In the genomic region with DNA sequence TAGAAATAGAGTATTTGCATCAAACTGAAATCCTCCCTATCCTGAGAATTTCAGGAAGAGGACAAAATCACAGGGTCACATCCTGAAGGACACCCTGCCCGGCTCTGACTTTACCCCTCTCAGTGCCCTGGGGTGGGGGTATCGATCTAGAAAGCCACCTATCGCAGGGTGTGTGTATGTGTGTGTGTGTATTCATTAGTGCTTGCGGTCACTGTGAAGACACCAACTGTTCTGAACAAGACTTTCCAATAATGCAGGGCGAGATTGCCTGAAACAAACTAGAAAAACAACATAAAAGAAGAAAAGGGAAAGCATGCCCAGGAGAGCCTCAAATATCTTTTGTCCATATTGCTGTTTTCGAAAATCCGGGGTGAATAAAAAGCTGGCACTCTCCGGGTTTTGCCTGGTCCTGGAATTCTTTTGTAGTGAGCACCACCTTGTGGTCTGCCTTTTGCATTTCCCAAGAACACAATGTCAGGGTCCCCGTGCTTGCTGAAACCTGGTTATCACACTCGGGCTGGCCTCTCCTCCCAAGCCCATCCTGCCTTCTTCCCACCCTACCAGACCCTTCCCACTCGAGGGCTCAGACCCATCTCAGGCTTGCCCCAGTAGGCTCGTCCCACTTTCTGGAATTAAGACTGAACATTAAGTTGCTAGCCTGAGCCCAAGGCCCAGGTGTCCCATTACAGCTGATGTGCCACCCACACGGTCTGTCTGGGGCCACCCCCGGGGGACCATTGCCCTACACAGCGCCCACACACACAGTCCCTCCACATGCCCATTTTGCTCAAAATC, we compare ENCODE assay signal across 1 cellular context.
TF ChIP-seq lines count a peak whose summit lies in the region.

No MANE protein-coding gene starts in this region.

TF ChIP-seq in GM23338, 12 proteins besides CTCF, POLR2A, EP300 and RAD21:
- TF ChIP-seq ZNF462 (CRISPR knock-in tag; IDR thresholded peaks at IDR 0.05) = no peak
- no peak for TF ChIP-seq JUNB (IDR thresholded peaks at IDR 0.05; ENCODE audit: unreplicated experiment)
- no peak for TF ChIP-seq REST (IDR thresholded peaks at IDR 0.05; ENCODE audit: unreplicated experiment)
- TF ChIP-seq CREB1 (CRISPR knock-in tag; IDR thresholded peaks at IDR 0.05; ENCODE audit: low read depth) = no peak
- no peak for TF ChIP-seq NANOG (IDR thresholded peaks at IDR 0.05; ENCODE audit: borderline replicate concordance)
- TF ChIP-seq ZNF331 (CRISPR knock-in tag; IDR thresholded peaks at IDR 0.05; ENCODE audit: low read depth) = no peak
- TF ChIP-seq ZNF114 (CRISPR knock-in tag; IDR thresholded peaks at IDR 0.05) = no peak
- TF ChIP-seq POLR2AphosphoS5 (IDR thresholded peaks at IDR 0.05; ENCODE audit: low read depth) = no peak
- no peak for TF ChIP-seq EZH2phosphoT487 (IDR thresholded peaks at IDR 0.05; ENCODE audit: unreplicated experiment)
- no peak for TF ChIP-seq STAT1 (IDR thresholded peaks at IDR 0.05; ENCODE audit: unreplicated experiment)
- TF ChIP-seq EZH2 (IDR thresholded peaks at IDR 0.05; ENCODE audit: low read depth, unreplicated experiment) = no peak
- TF ChIP-seq ETS1 (IDR thresholded peaks at IDR 0.05) = no peak
